In the genomic region with DNA sequence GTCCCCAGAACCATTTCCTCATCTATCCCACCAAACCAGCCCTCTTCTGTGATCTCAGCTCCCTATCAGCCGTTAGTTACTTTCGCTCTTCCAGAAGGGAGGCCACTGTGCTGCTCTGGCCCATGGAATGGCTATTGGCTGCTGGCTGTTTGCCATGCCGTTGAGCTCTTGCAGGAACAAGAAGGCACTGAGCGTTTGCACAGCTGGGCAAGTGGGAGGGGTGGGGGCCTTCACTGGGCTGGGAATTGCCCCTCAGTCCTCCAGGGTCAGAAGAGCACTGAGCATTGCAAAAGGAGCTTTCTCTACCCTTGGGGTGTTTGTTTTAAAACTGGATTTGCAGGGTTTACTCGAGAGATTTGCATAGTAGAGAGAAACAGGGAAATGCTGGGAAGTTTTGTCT, we compare ENCODE assay signal across 9 cellular contexts.
DNase-seq lines count a peak whose midpoint lies in the region; ATAC-seq and TF ChIP-seq lines count a peak whose summit lies in the region.
"Had no signal": no experiment of that assay in that cellular context is flagged by ENCODE, and none has a peak within 500 bp of the region (broad histone marks: within the 10 kb centered on the region; RNA-seq: fewer than 3 reads in every experiment).

No MANE protein-coding gene starts in this region.

- peak overlapping the region in 10 of 12 donors; percentile 18 to 77 (median 48) for H3K27ac ChIP-seq in heart left ventricle

- peaks cover 0 to 62% (median 49%) of the 10 kb centered on the region in 9 donors for H3K36me3 ChIP-seq in heart left ventricle

- WGBS in heart left ventricle, 4 donors: 29 to 41% (median 33%) methylated on average over 5 of the region's 5 CpGs

- intact Hi-C loops in heart left ventricle (cut with DNase I): no loop called here
- intact Hi-C loops in sciatic nerve (cut with DNase I): no loop called here

- no peaks in the 10 kb centered on the region for H3K9me3 ChIP-seq in heart left ventricle

- no peaks in the 10 kb centered on the region for H3K27me3 ChIP-seq in heart left ventricle

- TF ChIP-seq POLR2A in heart left ventricle (IDR thresholded peaks at IDR 0.05): no peak

- ATAC-seq in heart left ventricle: peak; percentile 53 to 72 (median 64)
- peak; percentile 75 for ATAC-seq in sciatic nerve

- no peak overlapping the region for H3K4me3 ChIP-seq in heart left ventricle

- DNase-seq in HT-29 (ENCODE audit: low spot score): peak; percentile 98
- DNase-seq in RPMI7951 (ENCODE audit: low read depth): peak; percentile 24
- peak; percentile 71 to 91 (median 83) for DNase-seq in heart left ventricle
- peak; percentile 82 for DNase-seq in sciatic nerve (ENCODE audit: low spot score)
- no peak for DNase-seq in activated T-cell treated with anti-CD3 and anti-CD28 coated beads, Interleukin-2, amount 50 U/mL, for 48 hours
- no peak for DNase-seq in stimulated activated naive CD4-positive, alpha-beta T cell treated with Interleukin-2 at 50 U/mL for 16 hours (lab: John Stamatoyannopoulos, UW)
- DNase-seq in NCI-H2107 (lab: John Stamatoyannopoulos, UW): no peak
- DNase-seq in NOMO-1 treated with DMSO at 0.1 percent for 48 hours (lab: John Stamatoyannopoulos, UW; ENCODE audit: unreplicated experiment): no peak
- DNase-seq: activated naive CD4-positive, alpha-beta T cell treated with anti-CD3 and anti-CD28 coated beads, Interleukin-2, amount 50 U/mL, for 16 hours had no signal

- no peak for TF ChIP-seq CTCF in heart left ventricle (IDR thresholded peaks at IDR 0.05)

- H3K4me1 ChIP-seq in heart left ventricle: peaks cover 0 to 58% (median 28%) of the 10 kb centered on the region in 12 donors

Comparison
In these comparisons a context has a peak if more than half of its experiments do, and no peak if none do; other contexts are left out.
1. DNase-seq: peak in HT-29 (single experiment), RPMI7951 (single experiment), heart left ventricle (5 of 5) and sciatic nerve (single experiment); none in activated T-cell treated with anti-CD3 and anti-CD28 coated beads, Interleukin-2, amount 50 U/mL, for 48 hours (0 of 2), stimulated activated naive CD4-positive, alpha-beta T cell treated with Interleukin-2 at 50 U/mL for 16 hours (single experiment), NCI-H2107 (single experiment) and NOMO-1 treated with DMSO at 0.1 percent for 48 hours (single experiment).